Comparison of ENCODE assay signal across 1 cellular context in the genomic region with DNA sequence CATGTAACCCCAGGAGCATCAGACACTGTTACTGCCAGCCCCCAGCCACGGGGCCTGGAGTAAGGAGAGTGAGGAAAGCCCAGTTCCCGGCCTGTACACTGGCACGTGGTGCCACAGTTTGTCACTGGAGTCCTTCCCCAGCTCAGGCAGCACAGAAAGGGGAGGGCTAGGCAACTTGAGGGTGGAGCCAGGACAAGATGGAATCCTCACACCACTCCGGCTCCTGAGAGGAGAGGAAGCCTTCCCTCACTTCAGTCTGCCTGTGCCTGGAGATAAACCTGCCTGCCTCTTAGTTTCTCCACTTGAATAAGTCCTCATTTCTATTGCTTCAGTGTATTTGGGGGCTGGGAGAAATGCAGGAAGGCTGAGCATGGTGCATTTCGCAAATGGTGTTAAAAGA.
TF ChIP-seq lines count a peak whose summit lies in the region.

No MANE protein-coding gene starts in this region.

TF ChIP-seq in GM23338, 12 proteins besides CTCF, POLR2A, EP300 and RAD21 (continued from another document):
- TF ChIP-seq, protein P1, sequence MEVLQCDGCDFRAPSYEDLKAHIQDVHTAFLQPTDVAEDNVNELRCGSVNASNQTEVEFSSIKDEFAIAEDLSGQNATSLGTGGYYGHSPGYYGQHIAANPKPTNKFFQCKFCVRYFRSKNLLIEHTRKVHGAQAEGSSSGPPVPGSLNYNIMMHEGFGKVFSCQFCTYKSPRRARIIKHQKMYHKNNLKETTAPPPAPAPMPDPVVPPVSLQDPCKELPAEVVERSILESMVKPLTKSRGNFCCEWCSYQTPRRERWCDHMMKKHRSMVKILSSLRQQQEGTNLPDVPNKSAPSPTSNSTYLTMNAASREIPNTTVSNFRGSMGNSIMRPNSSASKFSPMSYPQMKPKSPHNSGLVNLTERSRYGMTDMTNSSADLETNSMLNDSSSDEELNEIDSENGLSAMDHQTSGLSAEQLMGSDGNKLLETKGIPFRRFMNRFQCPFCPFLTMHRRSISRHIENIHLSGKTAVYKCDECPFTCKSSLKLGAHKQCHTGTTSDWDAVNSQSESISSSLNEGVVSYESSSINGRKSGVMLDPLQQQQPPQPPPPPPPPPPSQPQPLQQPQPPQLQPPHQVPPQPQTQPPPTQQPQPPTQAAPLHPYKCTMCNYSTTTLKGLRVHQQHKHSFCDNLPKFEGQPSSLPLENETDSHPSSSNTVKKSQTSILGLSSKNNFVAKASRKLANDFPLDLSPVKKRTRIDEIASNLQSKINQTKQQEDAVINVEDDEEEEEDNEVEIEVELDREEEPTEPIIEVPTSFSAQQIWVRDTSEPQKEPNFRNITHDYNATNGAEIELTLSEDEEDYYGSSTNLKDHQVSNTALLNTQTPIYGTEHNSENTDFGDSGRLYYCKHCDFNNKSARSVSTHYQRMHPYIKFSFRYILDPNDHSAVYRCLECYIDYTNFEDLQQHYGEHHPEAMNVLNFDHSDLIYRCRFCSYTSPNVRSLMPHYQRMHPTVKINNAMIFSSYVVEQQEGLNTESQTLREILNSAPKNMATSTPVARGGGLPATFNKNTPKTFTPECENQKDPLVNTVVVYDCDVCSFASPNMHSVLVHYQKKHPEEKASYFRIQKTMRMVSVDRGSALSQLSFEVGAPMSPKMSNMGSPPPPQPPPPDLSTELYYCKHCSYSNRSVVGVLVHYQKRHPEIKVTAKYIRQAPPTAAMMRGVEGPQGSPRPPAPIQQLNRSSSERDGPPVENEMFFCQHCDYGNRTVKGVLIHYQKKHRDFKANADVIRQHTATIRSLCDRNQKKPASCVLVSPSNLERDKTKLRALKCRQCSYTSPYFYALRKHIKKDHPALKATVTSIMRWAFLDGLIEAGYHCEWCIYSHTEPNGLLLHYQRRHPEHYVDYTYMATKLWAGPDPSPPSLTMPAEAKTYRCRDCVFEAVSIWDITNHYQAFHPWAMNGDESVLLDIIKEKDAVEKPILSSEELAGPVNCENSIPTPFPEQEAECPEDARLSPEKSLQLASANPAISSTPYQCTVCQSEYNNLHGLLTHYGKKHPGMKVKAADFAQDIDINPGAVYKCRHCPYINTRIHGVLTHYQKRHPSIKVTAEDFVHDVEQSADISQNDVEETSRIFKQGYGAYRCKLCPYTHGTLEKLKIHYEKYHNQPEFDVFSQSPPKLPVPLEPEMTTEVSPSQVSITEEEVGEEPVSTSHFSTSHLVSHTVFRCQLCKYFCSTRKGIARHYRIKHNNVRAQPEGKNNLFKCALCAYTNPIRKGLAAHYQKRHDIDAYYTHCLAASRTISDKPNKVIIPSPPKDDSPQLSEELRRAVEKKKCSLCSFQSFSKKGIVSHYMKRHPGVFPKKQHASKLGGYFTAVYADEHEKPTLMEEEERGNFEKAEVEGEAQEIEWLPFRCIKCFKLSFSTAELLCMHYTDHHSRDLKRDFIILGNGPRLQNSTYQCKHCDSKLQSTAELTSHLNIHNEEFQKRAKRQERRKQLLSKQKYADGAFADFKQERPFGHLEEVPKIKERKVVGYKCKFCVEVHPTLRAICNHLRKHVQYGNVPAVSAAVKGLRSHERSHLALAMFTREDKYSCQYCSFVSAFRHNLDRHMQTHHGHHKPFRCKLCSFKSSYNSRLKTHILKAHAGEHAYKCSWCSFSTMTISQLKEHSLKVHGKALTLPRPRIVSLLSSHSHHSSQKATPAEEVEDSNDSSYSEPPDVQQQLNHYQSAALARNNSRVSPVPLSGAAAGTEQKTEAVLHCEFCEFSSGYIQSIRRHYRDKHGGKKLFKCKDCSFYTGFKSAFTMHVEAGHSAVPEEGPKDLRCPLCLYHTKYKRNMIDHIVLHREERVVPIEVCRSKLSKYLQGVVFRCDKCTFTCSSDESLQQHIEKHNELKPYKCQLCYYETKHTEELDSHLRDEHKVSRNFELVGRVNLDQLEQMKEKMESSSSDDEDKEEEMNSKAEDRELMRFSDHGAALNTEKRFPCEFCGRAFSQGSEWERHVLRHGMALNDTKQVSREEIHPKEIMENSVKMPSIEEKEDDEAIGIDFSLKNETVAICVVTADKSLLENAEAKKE (CRISPR knock-in tag; IDR thresholded peaks at IDR 0.05): no peak
- TF ChIP-seq ZNF331 (CRISPR knock-in tag; IDR thresholded peaks at IDR 0.05; ENCODE audit: low read depth): no peak
- no peak for TF ChIP-seq POLR2AphosphoS5 (IDR thresholded peaks at IDR 0.05; ENCODE audit: low read depth)
- TF ChIP-seq ZNF114 (CRISPR knock-in tag; IDR thresholded peaks at IDR 0.05): no peak
- TF ChIP-seq, protein P2, sequence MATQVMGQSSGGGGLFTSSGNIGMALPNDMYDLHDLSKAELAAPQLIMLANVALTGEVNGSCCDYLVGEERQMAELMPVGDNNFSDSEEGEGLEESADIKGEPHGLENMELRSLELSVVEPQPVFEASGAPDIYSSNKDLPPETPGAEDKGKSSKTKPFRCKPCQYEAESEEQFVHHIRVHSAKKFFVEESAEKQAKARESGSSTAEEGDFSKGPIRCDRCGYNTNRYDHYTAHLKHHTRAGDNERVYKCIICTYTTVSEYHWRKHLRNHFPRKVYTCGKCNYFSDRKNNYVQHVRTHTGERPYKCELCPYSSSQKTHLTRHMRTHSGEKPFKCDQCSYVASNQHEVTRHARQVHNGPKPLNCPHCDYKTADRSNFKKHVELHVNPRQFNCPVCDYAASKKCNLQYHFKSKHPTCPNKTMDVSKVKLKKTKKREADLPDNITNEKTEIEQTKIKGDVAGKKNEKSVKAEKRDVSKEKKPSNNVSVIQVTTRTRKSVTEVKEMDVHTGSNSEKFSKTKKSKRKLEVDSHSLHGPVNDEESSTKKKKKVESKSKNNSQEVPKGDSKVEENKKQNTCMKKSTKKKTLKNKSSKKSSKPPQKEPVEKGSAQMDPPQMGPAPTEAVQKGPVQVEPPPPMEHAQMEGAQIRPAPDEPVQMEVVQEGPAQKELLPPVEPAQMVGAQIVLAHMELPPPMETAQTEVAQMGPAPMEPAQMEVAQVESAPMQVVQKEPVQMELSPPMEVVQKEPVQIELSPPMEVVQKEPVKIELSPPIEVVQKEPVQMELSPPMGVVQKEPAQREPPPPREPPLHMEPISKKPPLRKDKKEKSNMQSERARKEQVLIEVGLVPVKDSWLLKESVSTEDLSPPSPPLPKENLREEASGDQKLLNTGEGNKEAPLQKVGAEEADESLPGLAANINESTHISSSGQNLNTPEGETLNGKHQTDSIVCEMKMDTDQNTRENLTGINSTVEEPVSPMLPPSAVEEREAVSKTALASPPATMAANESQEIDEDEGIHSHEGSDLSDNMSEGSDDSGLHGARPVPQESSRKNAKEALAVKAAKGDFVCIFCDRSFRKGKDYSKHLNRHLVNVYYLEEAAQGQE (IDR thresholded peaks at IDR 0.05; ENCODE audit: unreplicated experiment): no peak
- TF ChIP-seq STAT1 (IDR thresholded peaks at IDR 0.05; ENCODE audit: unreplicated experiment): no peak
- no peak for TF ChIP-seq NANOG (IDR thresholded peaks at IDR 0.05; ENCODE audit: borderline replicate concordance)
- no peak for TF ChIP-seq EZH2 (IDR thresholded peaks at IDR 0.05; ENCODE audit: low read depth, unreplicated experiment)
- TF ChIP-seq CREB1 (CRISPR knock-in tag; IDR thresholded peaks at IDR 0.05; ENCODE audit: low read depth): no peak
